Comparison of ENCODE assay signal across 8 cellular contexts in genomic region chr5:124649548-124650501, GRCh38.
DNase-seq lines count a peak whose midpoint lies in the region; ATAC-seq and TF ChIP-seq lines count a peak whose summit lies in the region.

No MANE protein-coding gene starts in this region.

- H3K27me3 ChIP-seq in mucosa of rectum (ENCODE audit: control insufficient read depth in 2 of 2, insufficient read depth in 2 of 2, low read length in 2 of 2) = no peaks in the 10 kb centered on the region

- peak overlapping the region; percentile 12 to 51 for H3K27ac ChIP-seq in mucosa of rectum (ENCODE audit: low read depth in 2 of 2, low read length in 2 of 2)

- H3K36me3 ChIP-seq in mucosa of rectum (ENCODE audit: control insufficient read depth in 2 of 2, insufficient read depth in 2 of 2, low read length in 2 of 2) = peaks cover 6 to 8% of the 10 kb centered on the region in 2 donors

- H3K4me1 ChIP-seq in mucosa of rectum (ENCODE audit: control insufficient read depth in 2 of 2, insufficient read depth in 2 of 2, low read length in 2 of 2) = peaks cover 34 to 40% of the 10 kb centered on the region in 2 donors

- peak; percentile 90 for DNase-seq in AG09309 (ENCODE audit: low read depth)
- peak; percentile 55 for DNase-seq in GM19238 (ENCODE audit: insufficient read length, low spot score)
- DNase-seq in NCI-H510A treated with DMSO at 0.1 percent for 48 hours (lab: John Stamatoyannopoulos, UW) = peak; percentile 70
- peak; percentile 27 to 45 for DNase-seq in activated CD4-positive, alpha-beta T cell treated with anti-CD3 and anti-CD28 coated beads, Interleukin-2, amount 50 U/mL, for 48 hours
- DNase-seq in effector CD8-positive, alpha-beta T cell (lab: John Stamatoyannopoulos, UW) = peak; percentile 51
- DNase-seq in stimulated activated naive CD4-positive, alpha-beta T cell (lab: John Stamatoyannopoulos, UW) = peak; percentile 12 to 83 (median 52)

- no peaks in the 10 kb centered on the region for H3K9me3 ChIP-seq in mucosa of rectum (ENCODE audit: control insufficient read depth in 2 of 2, low read length in 2 of 2)

- no peak overlapping the region for H3K4me3 ChIP-seq in AG09309 (ENCODE audit: control insufficient read depth, low read depth, low read length)
- H3K4me3 ChIP-seq in mucosa of rectum (ENCODE audit: low read length in 2 of 2) = peak overlapping the region in 1 of 2 donors; percentile 4

- TF ChIP-seq CTCF in AG09309 (IDR thresholded peaks at IDR 0.05; ENCODE audit: control insufficient read depth, insufficient read depth, low read depth, low read length, missing control alignments) = no peak

- peak; percentile 72 for ATAC-seq in HG03280 (IDR thresholded peaks at IDR 0.05; ENCODE audit: unreplicated experiment)

- H3K9ac ChIP-seq in mucosa of rectum (ENCODE audit: low read depth in 1 of 2, low read length in 2 of 2) = no peak overlapping the region

Comparison
In these comparisons a context has a peak if more than half of its experiments do, and no peak if none do; other contexts are left out.
1. DNase-seq: peak in every context shown above with its lines; median percentile 90 in AG09309; 70 in NCI-H510A treated with DMSO at 0.1 percent for 48 hours; 55 in GM19238; 52 in stimulated activated naive CD4-positive, alpha-beta T cell; 51 in effector CD8-positive, alpha-beta T cell; 36 in activated CD4-positive, alpha-beta T cell treated with anti-CD3 and anti-CD28 coated beads, Interleukin-2, amount 50 U/mL, for 48 hours.